1 cellular context compared by ENCODE assay signal in genomic region chr11:124277809-124278208, GRCh38.
TF ChIP-seq lines count a peak whose summit lies in the region.

No MANE protein-coding gene starts in this region.

TF ChIP-seq in K562, 482 proteins besides CTCF, POLR2A, EP300 and RAD21:
- no peak for TF ChIP-seq FIP1L1 (IDR thresholded peaks at IDR 0.05; ENCODE audit: low read depth, low read length, poor library complexity, severe bottlenecking)
- TF ChIP-seq XRCC5 (IDR thresholded peaks at IDR 0.05; ENCODE audit: low read depth, low read length), result no peak
- TF ChIP-seq ZNF436 (CRISPR knock-in tag; IDR thresholded peaks at IDR 0.05), result no peak
- TF ChIP-seq NR2C2 (CRISPR knock-in tag; IDR thresholded peaks at IDR 0.05), result no peak
- no peak for TF ChIP-seq NR2C2 (tag; IDR thresholded peaks at IDR 0.05)
- TF ChIP-seq ZZZ3 (IDR thresholded peaks at IDR 0.05), result no peak
- no peak for TF ChIP-seq ID3 (CRISPR knock-in tag; IDR thresholded peaks at IDR 0.05)
- no peak for TF ChIP-seq ID3 (tag; IDR thresholded peaks at IDR 0.05)
- TF ChIP-seq TBL1XR1 (IDR thresholded peaks at IDR 0.05; ENCODE audit: low read length in 2 of 2), result no peak
- no peak for TF ChIP-seq STAT6 (CRISPR knock-in tag; IDR thresholded peaks at IDR 0.05)
- no peak for TF ChIP-seq FOXP4 (CRISPR knock-in tag; IDR thresholded peaks at IDR 0.05; ENCODE audit: borderline replicate concordance)
